In genomic region chr9:2420488-2421056, GRCh38 we compare ENCODE assay signal across 22 cellular contexts.
DNase-seq lines count a peak whose midpoint lies in the region; ATAC-seq and TF ChIP-seq lines count a peak whose summit lies in the region.
"Had no signal": no experiment of that assay in that cellular context is flagged by ENCODE, and none has a peak within 500 bp of the region (broad histone marks: within the 10 kb centered on the region; RNA-seq: fewer than 3 reads in every experiment).

No MANE protein-coding gene starts in this region.

- CTCF ChIA-PET in activated naive CD4-positive, alpha-beta T cell treated with anti-CD3 and anti-CD28 coated beads, Interleukin-2, amount 10 ng/mL, durations not matched to agents 7 days and 5 days (lab: Charles Lee), result no interaction called here

- TF ChIP-seq CTCF in endodermal cell (conservative IDR thresholded peaks at IDR 0.05), result no peak

- H3K9ac ChIP-seq in endodermal cell (ENCODE audit: extremely low read depth, low read length, poor library complexity, severe bottlenecking), result no peak overlapping the region
- H3K9ac ChIP-seq in neuronal stem cell (ENCODE audit: low read depth, low read length, poor library complexity), result no peak overlapping the region

- peak overlapping the region; percentile 8 for H2AFZ ChIP-seq in neuronal stem cell (ENCODE audit: low read length)

- no peaks in the 10 kb centered on the region for H3K79me1 ChIP-seq in neuronal stem cell (ENCODE audit: low read depth, low read length)

- WGBS in endodermal cell (ENCODE audit: insufficient coverage in 1 of 2, insufficient read length in 1 of 2), 2 experiments, result 69 to 88% methylated on average over 2 to 5 of the region's 5 CpGs
- no CpG with 5 or more reads among the region's 5 CpGs for WGBS in neuronal stem cell (ENCODE audit: extremely low coverage in 2 of 2, insufficient read length in 2 of 2, insufficient replicate concordance in 1 of 2), 2 donors

- H3K27me3 Mint-ChIP-seq in endodermal cell (ENCODE audit: insufficient read depth), result peaks cover 2% of the 10 kb centered on the region
- H3K27me3 Mint-ChIP-seq in activated naive CD4-positive, alpha-beta T cell treated with anti-CD3 and anti-CD28 coated beads, Interleukin-2, amount 10 ng/mL, durations not matched to agents 7 days and 5 days, result no peaks in the 10 kb centered on the region

- H4K8ac ChIP-seq in neuronal stem cell (ENCODE audit: low read depth, low read length), result no peak overlapping the region

- peaks cover 13% of the 10 kb centered on the region for H3K9me3 ChIP-seq in endodermal cell (ENCODE audit: control insufficient read depth, low read length)
- peaks cover 0 to 4% of the 10 kb centered on the region in 2 donors for H3K9me3 ChIP-seq in neuronal stem cell (replicated peaks in 1 of 2; ENCODE audit: control insufficient read depth in 2 of 2, insufficient read depth in 1 of 2, low read depth in 1 of 2, low read length in 2 of 2)

- H3K4me1 ChIP-seq in endodermal cell (ENCODE audit: control insufficient read depth, insufficient read depth, low read length), result peaks cover 8% of the 10 kb centered on the region
- H3K4me1 ChIP-seq in neuronal stem cell (ENCODE audit: control insufficient read depth in 2 of 2, insufficient read depth in 1 of 2, low read depth in 1 of 2, low read length in 2 of 2), result peaks cover 10 to 16% of the 10 kb centered on the region in 2 donors

- H3K23ac ChIP-seq in neuronal stem cell (ENCODE audit: low read depth, low read length, poor library complexity), result no peak overlapping the region

- no peak overlapping the region for H4K91ac ChIP-seq in neuronal stem cell (ENCODE audit: low read depth, low read length, poor library complexity)

- no peak overlapping the region for H2BK120ac ChIP-seq in neuronal stem cell (ENCODE audit: low read depth, low read length)

- ATAC-seq in GM18505 (IDR thresholded peaks at IDR 0.05; ENCODE audit: unreplicated experiment) (no peak), GM19351 (IDR thresholded peaks at IDR 0.05; ENCODE audit: unreplicated experiment) (no peak)
- ATAC-seq: GM12878; naive thymus-derived CD4-positive, alpha-beta T cell; stimulated activated memory B cell treated with anti-CD40 and anti-IgM and Interleukin-4, amounts not matched to agents 10 μg/mL and 1 μg/mL and 100 μg/mL, for 72 hours had no signal

- H3K4me1 Mint-ChIP-seq in endodermal cell, result peaks cover 45% of the 10 kb centered on the region
- no peaks in the 10 kb centered on the region for H3K4me1 Mint-ChIP-seq in activated naive CD4-positive, alpha-beta T cell treated with anti-CD3 and anti-CD28 coated beads, Interleukin-2, amount 10 ng/mL, durations not matched to agents 7 days and 5 days
- H3K4me1 Mint-ChIP-seq: stimulated activated memory B cell treated with anti-CD40 and anti-IgM and Interleukin-4, amounts not matched to agents 10 μg/mL and 1 μg/mL and 100 μg/mL, for 72 hours had no signal

- H3K9me3 Mint-ChIP-seq in endodermal cell, result peaks cover 11% of the 10 kb centered on the region
- no peaks in the 10 kb centered on the region for H3K9me3 Mint-ChIP-seq in activated naive CD4-positive, alpha-beta T cell treated with anti-CD3 and anti-CD28 coated beads, Interleukin-2, amount 10 ng/mL, durations not matched to agents 7 days and 5 days
- H3K9me3 Mint-ChIP-seq: activated CD4-positive, alpha-beta memory T cell treated with anti-CD3 and anti-CD28 coated beads for 36 hours; dendritic cell treated with granulocyte-macrophage colony-stimulating factor and Interleukin-4, amounts not matched to agents 40 ng/mL and 50 ng/mL, for 4 days; stimulated activated memory B cell treated with anti-CD40 and anti-IgM and Interleukin-4, amounts not matched to agents 10 μg/mL and 1 μg/mL and 100 μg/mL, for 72 hours had no signal

- no peak overlapping the region for H2AK5ac ChIP-seq in neuronal stem cell (ENCODE audit: low read depth, low read length)

- no peak overlapping the region for H3K4me2 ChIP-seq in neuronal stem cell (ENCODE audit: insufficient read depth, low read length, poor library complexity, severe bottlenecking)

- TF ChIP-seq POLR2A in GM18505 (IDR thresholded peaks at IDR 0.05; ENCODE audit: borderline replicate concordance, extremely low read depth, insufficient read depth, insufficient read length), result no peak

- peak overlapping the region; percentile 54 for H3K4me3 ChIP-seq in endodermal cell (ENCODE audit: low read length)
- no peak overlapping the region for H3K4me3 ChIP-seq in neuronal stem cell (ENCODE audit: low read length in 2 of 2)
- H3K4me3 ChIP-seq: cardiac muscle cell, GM12878 had no signal

- H3K36me3 Mint-ChIP-seq in endodermal cell (ENCODE audit: low read depth), result no peaks in the 10 kb centered on the region
- H3K36me3 Mint-ChIP-seq in activated naive CD4-positive, alpha-beta T cell treated with anti-CD3 and anti-CD28 coated beads, Interleukin-2, amount 10 ng/mL, durations not matched to agents 7 days and 5 days, result no peaks in the 10 kb centered on the region
- H3K36me3 Mint-ChIP-seq: activated CD4-positive, alpha-beta memory T cell treated with anti-CD3 and anti-CD28 coated beads for 36 hours; naive thymus-derived CD4-positive, alpha-beta T cell; stimulated activated memory B cell treated with anti-CD40 and anti-IgM and Interleukin-4, amounts not matched to agents 10 μg/mL and 1 μg/mL and 100 μg/mL, for 72 hours had no signal

- no peak overlapping the region for H2BK15ac ChIP-seq in neuronal stem cell (ENCODE audit: low read length)

- H2BK5ac ChIP-seq in neuronal stem cell (ENCODE audit: low read length), result no peak overlapping the region

- H3K27ac ChIP-seq in endodermal cell (ENCODE audit: low read depth, low read length) (no peak overlapping the region), neuronal stem cell (replicated peaks; ENCODE audit: low read length) (no peak overlapping the region)
- H3K27ac ChIP-seq: cardiac muscle cell, RWPE1 had no signal

- H3K4me3 Mint-ChIP-seq in endodermal cell, result no peak overlapping the region
- H3K4me3 Mint-ChIP-seq in activated naive CD4-positive, alpha-beta T cell treated with anti-CD3 and anti-CD28 coated beads, Interleukin-2, amount 10 ng/mL, durations not matched to agents 7 days and 5 days, result no peak overlapping the region
- H3K4me3 Mint-ChIP-seq: activated CD4-positive, alpha-beta memory T cell treated with anti-CD3 and anti-CD28 coated beads for 36 hours; dendritic cell treated with granulocyte-macrophage colony-stimulating factor and Interleukin-4, amounts not matched to agents 40 ng/mL and 50 ng/mL, for 4 days; naive thymus-derived CD4-positive, alpha-beta T cell; stimulated activated memory B cell treated with anti-CD40 and anti-IgM and Interleukin-4, amounts not matched to agents 10 μg/mL and 1 μg/mL and 100 μg/mL, for 72 hours had no signal

- H2BK12ac ChIP-seq in neuronal stem cell (ENCODE audit: low read length), result no peak overlapping the region

- H3K27ac Mint-ChIP-seq in endodermal cell, result peak overlapping the region; percentile 91
- H3K27ac Mint-ChIP-seq in activated naive CD4-positive, alpha-beta T cell treated with anti-CD3 and anti-CD28 coated beads, Interleukin-2, amount 10 ng/mL, durations not matched to agents 7 days and 5 days, result no peak overlapping the region
- H3K27ac Mint-ChIP-seq: activated CD4-positive, alpha-beta memory T cell treated with anti-CD3 and anti-CD28 coated beads for 36 hours; dendritic cell treated with granulocyte-macrophage colony-stimulating factor and Interleukin-4, amounts not matched to agents 40 ng/mL and 50 ng/mL, for 4 days; naive thymus-derived CD4-positive, alpha-beta T cell; stimulated activated memory B cell treated with anti-CD40 and anti-IgM and Interleukin-4, amounts not matched to agents 10 μg/mL and 1 μg/mL and 100 μg/mL, for 72 hours had no signal

- peak; percentile 70 for DNase-seq in NCI-H1092 (lab: John Stamatoyannopoulos, UW)
- DNase-seq in NCI-H2107 (lab: John Stamatoyannopoulos, UW), result peak; percentile 36
- DNase-seq in endodermal cell, result peak; percentile 82
- no peak for DNase-seq in neuronal stem cell (ENCODE audit: low spot score)
- DNase-seq in activated naive CD4-positive, alpha-beta T cell treated with anti-CD3 and anti-CD28 coated beads, Interleukin-2, amount 10 ng/mL, durations not matched to agents 7 days and 5 days, result no peak
- DNase-seq: activated CD4-positive, alpha-beta memory T cell treated with anti-CD3 and anti-CD28 coated beads for 36 hours; activated CD4-positive, CD25-positive, alpha-beta regulatory T cell; amniotic stem cell; DMS53; hippocampal formation; Karpas-422; naive thymus-derived CD4-positive, alpha-beta T cell; NCI-H226; posterior cingulate gyrus; T1000 had no signal

- no peak overlapping the region for H3K14ac ChIP-seq in neuronal stem cell (ENCODE audit: low read length)

- H3K27me3 ChIP-seq in endodermal cell (ENCODE audit: control insufficient read depth, insufficient read depth, low read length, poor library complexity, severe bottlenecking), result no peaks in the 10 kb centered on the region
- H3K27me3 ChIP-seq in neuronal stem cell (ENCODE audit: control insufficient read depth in 3 of 3, insufficient read depth in 3 of 3, low read depth in 1 of 3, low read length in 3 of 3), result no peaks in the 10 kb centered on the region
- H3K27me3 ChIP-seq: cardiac muscle cell had no signal

- no peak overlapping the region for H3K4ac ChIP-seq in neuronal stem cell (ENCODE audit: low read length)

- H3K18ac ChIP-seq in neuronal stem cell (ENCODE audit: low read length), result peak overlapping the region; percentile 7

- H3K36me3 ChIP-seq in endodermal cell (ENCODE audit: control insufficient read depth, insufficient read depth, low read length), result no peaks in the 10 kb centered on the region
- H3K36me3 ChIP-seq in neuronal stem cell (replicated peaks in 1 of 2; ENCODE audit: control insufficient read depth in 2 of 2, insufficient read depth in 2 of 2, low read length in 2 of 2), result no peaks in the 10 kb centered on the region
- H3K36me3 ChIP-seq: cardiac muscle cell had no signal

Comparison
In these comparisons a context has a peak if more than half of its experiments do, and no peak if none do; other contexts are left out.
1. DNase-seq: peak in NCI-H1092 (single experiment), NCI-H2107 (single experiment) and endodermal cell (single experiment); none in neuronal stem cell (single experiment) and activated naive CD4-positive, alpha-beta T cell treated with anti-CD3 and anti-CD28 coated beads, Interleukin-2, amount 10 ng/mL, durations not matched to agents 7 days and 5 days (single experiment).